ENCODE assay signal across 12 cellular contexts in the genomic region with DNA sequence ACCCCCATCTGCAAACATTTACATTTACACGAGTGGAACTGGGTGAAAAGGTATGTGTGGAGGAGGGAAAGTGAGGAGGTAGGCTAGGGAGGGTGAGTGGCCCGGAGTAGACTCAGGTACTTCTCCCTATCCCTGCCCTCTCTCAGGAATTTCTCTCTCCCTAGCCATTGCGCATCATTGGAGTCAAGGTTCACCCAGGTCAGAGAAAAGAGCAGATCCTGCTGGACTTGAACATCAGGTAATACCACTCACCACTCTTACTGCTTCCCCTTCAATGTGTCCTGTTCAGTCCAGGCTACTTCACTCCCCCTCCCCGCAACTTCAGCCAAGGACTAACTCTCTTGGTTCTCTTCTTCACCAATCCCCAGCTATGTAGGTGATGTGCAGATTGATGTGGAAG. TPM values are rescaled to one million over a fixed set of nuclear protein-coding genes. Genes with fewer than 3 reads are reported as not detected.
A peak's percentile ranks its signal among the peaks of the same experiment; 100 is the strongest.
DNase-seq lines count a peak whose midpoint lies in the region; ATAC-seq and TF ChIP-seq lines count a peak whose summit lies in the region.
"Had no signal": no experiment of that assay in that cellular context is flagged by ENCODE, and none has a peak within 500 bp of the region (broad histone marks: within the 10 kb centered on the region; RNA-seq: fewer than 3 reads in every experiment).

No MANE protein-coding gene starts in this region.

- peak overlapping the region in 1 of 2 donors; percentile 9 for H3K9ac ChIP-seq in colonic mucosa (ENCODE audit: low read depth in 2 of 2, low read length in 2 of 2)

- POLR2A ChIA-PET in activated B cell treated with CpG ODN at 0.5 μM for 24 hours (lab: Charles Lee), result interaction anchor here (1.3 to 5.8 kb wide), 3 partner anchors 18 to 27 kb away, joined by 3 to 80 read pairs (median 67); partner anchors contain the start of genes MYL6 and MYL6B

- H3K36me3 ChIP-seq in colonic mucosa, result peaks cover 5% of the 10 kb centered on the region

- intact Hi-C loops in activated B cell treated with CpG ODN at 0.5 μM for 24 hours (cut with micrococcal nuclease), result no loop called here
- intact Hi-C loops in colonic mucosa (cut with DNase I), result no loop called here

- H3K27ac Mint-ChIP-seq in activated B cell treated with CpG ODN at 0.5 μM for 24 hours, result peak overlapping the region; percentile 98
- no peak overlapping the region for H3K27ac Mint-ChIP-seq in glutamatergic neuron (ENCODE audit: unreplicated experiment)

- ATAC-seq in activated T-cell treated with anti-CD3 and anti-CD28 coated beads, Interleukin-2, amount 50 U/mL, for 4 hours, result no peak
- ATAC-seq in activated B cell treated with CpG ODN at 0.5 μM for 24 hours (ENCODE audit: low read depth), result no peak
- ATAC-seq in HG02852 (IDR thresholded peaks at IDR 0.05; ENCODE audit: unreplicated experiment), result no peak
- ATAC-seq: left cardiac atrium had no signal

- DNase-seq in activated T-cell treated with anti-CD3 and anti-CD28 coated beads, Interleukin-2, amount 50 U/mL, for 4 hours, result no peak
- DNase-seq in activated T-cell treated with anti-CD3 and anti-CD28 coated beads for 4 hours (no peak), activated B cell treated with CpG ODN at 0.5 μM for 24 hours (no peak), glutamatergic neuron (no peak), colonic mucosa (no peak), GOT3 (lab: John Stamatoyannopoulos, UW) (no peak)
- DNase-seq: activated CD8-positive, alpha-beta memory T cell treated with anti-CD3 and anti-CD28 coated beads, Interleukin-2, amount 50 U/mL, for 48 hours; left cardiac atrium; NCI-H1105 treated with DMSO at 0.1 percent for 48 hours; NCI-H345 had no signal

- peaks cover 14% of the 10 kb centered on the region for H3K4me1 ChIP-seq in colonic mucosa

- no peaks in the 10 kb centered on the region for H3K9me3 ChIP-seq in colonic mucosa

- no peaks in the 10 kb centered on the region for H3K27me3 ChIP-seq in colonic mucosa

- H3K4me3 ChIP-seq in colonic mucosa, result no peak overlapping the region

- peaks cover 64% of the 10 kb centered on the region for H3K4me1 Mint-ChIP-seq in activated T-cell treated with anti-CD3 and anti-CD28 coated beads, Interleukin-2, amount 50 U/mL, for 4 hours (ENCODE audit: low read depth)
- H3K4me1 Mint-ChIP-seq in activated B cell treated with CpG ODN at 0.5 μM for 24 hours, result peaks cover 55% of the 10 kb centered on the region
- peaks cover 15% of the 10 kb centered on the region for H3K4me1 Mint-ChIP-seq in glutamatergic neuron (ENCODE audit: low read depth, unreplicated experiment)

- H3K36me3 Mint-ChIP-seq in activated T-cell treated with anti-CD3 and anti-CD28 coated beads, Interleukin-2, amount 50 U/mL, for 4 hours (ENCODE audit: insufficient read depth), result peaks cover 33% of the 10 kb centered on the region
- H3K36me3 Mint-ChIP-seq in activated B cell treated with CpG ODN at 0.5 μM for 24 hours (ENCODE audit: low read depth) (peaks cover 59% of the 10 kb centered on the region), glutamatergic neuron (ENCODE audit: unreplicated experiment) (peaks cover under 1% of the 10 kb centered on the region)

- TF ChIP-seq CTCF in activated B cell treated with CpG ODN at 0.5 μM for 24 hours (IDR thresholded peaks at IDR 0.05) (no peak), glutamatergic neuron (IDR thresholded peaks at IDR 0.05; ENCODE audit: partially characterized antibody, unreplicated experiment) (no peak), colonic mucosa (IDR thresholded peaks at IDR 0.05) (no peak)

- peak overlapping the region; percentile 95 for H3K4me3 Mint-ChIP-seq in activated T-cell treated with anti-CD3 and anti-CD28 coated beads, Interleukin-2, amount 50 U/mL, for 4 hours
- H3K4me3 Mint-ChIP-seq in activated B cell treated with CpG ODN at 0.5 μM for 24 hours (no peak overlapping the region), glutamatergic neuron (ENCODE audit: unreplicated experiment) (peak overlapping the region; percentile 99)

- H3K9me3 Mint-ChIP-seq in activated T-cell treated with anti-CD3 and anti-CD28 coated beads, Interleukin-2, amount 50 U/mL, for 4 hours, result no peaks in the 10 kb centered on the region
- no peaks in the 10 kb centered on the region for H3K9me3 Mint-ChIP-seq in activated B cell treated with CpG ODN at 0.5 μM for 24 hours
- peaks cover 12% of the 10 kb centered on the region for H3K9me3 Mint-ChIP-seq in glutamatergic neuron (ENCODE audit: unreplicated experiment)

- CTCF ChIA-PET in activated B cell treated with CpG ODN at 0.5 μM for 24 hours (lab: Charles Lee), result interaction anchor here (2.0 kb wide), 1 partner anchor 62 kb away, joined by 4 read pairs; no protein-coding TSS in a partner anchor

- H3K27me3 Mint-ChIP-seq in activated T-cell treated with anti-CD3 and anti-CD28 coated beads, Interleukin-2, amount 50 U/mL, for 4 hours (ENCODE audit: low read depth), result no peaks in the 10 kb centered on the region
- H3K27me3 Mint-ChIP-seq in activated B cell treated with CpG ODN at 0.5 μM for 24 hours (no peaks in the 10 kb centered on the region), glutamatergic neuron (ENCODE audit: unreplicated experiment) (peaks cover 15% of the 10 kb centered on the region)

- H3K27ac ChIP-seq in temporal lobe (ENCODE audit: low read depth, low read length), result peak overlapping the region; percentile 14
- no peak overlapping the region for H3K27ac ChIP-seq in colonic mucosa

RNA-seq across cellular contexts. Expression of gene ESYT1, which starts 2.8 kb away (rescaled TPM):
- 100 to 1,000 TPM in 2 of 3 donors, 10 to 100 TPM in 1; 95.9 to 113 (median 106) TPM for total RNA-seq in activated T-cell treated with anti-CD3 and anti-CD28 coated beads, Interleukin-2, amount 50 U/mL, for 4 hours
- total RNA-seq in activated B cell treated with CpG ODN at 0.5 μM for 24 hours, result 120 and 137 TPM in 2 replicates
- total RNA-seq in glutamatergic neuron (ENCODE audit: unreplicated experiment), result 144 TPM
- 19.2 TPM for total RNA-seq in temporal lobe
- total RNA-seq in colonic mucosa, result 10 to 100 TPM; 63.9 to 72.8 TPM

RNA-seq across cellular contexts. Expression of gene ZC3H10, which starts 12.8 kb away (rescaled TPM):
- 1 to 10 TPM; 7.4 to 8.3 (median 8.2) TPM for total RNA-seq in activated T-cell treated with anti-CD3 and anti-CD28 coated beads, Interleukin-2, amount 50 U/mL, for 4 hours
- total RNA-seq in activated B cell treated with CpG ODN at 0.5 μM for 24 hours, result 15.4 and 17.1 TPM in 2 replicates
- total RNA-seq in glutamatergic neuron (ENCODE audit: unreplicated experiment), result 11.1 TPM
- total RNA-seq in temporal lobe, result 3.9 TPM
- total RNA-seq in colonic mucosa, result 1 to 10 TPM; 3.5 to 6.1 TPM

RNA-seq across cellular contexts. Expression of gene RPL41, which starts 14.4 kb away (rescaled TPM):
- total RNA-seq in activated T-cell treated with anti-CD3 and anti-CD28 coated beads, Interleukin-2, amount 50 U/mL, for 4 hours, result 1,000 to 10,000 TPM; 3,827 to 4,080 (median 3,837) TPM
- total RNA-seq in activated B cell treated with CpG ODN at 0.5 μM for 24 hours (5,829 and 6,631 TPM in 2 replicates), glutamatergic neuron (ENCODE audit: unreplicated experiment) (1,433 TPM), temporal lobe (1,459 TPM), colonic mucosa (1,000 to 10,000 TPM; 3,248 to 3,669 TPM)

RNA-seq across cellular contexts. Expression of gene MYL6B, which starts 21.5 kb away (rescaled TPM):
- total RNA-seq in activated T-cell treated with anti-CD3 and anti-CD28 coated beads, Interleukin-2, amount 50 U/mL, for 4 hours, result 10 to 100 TPM; 30.3 to 34.5 (median 30.8) TPM
- total RNA-seq in activated B cell treated with CpG ODN at 0.5 μM for 24 hours (25.2 and 36.2 TPM in 2 replicates), glutamatergic neuron (ENCODE audit: unreplicated experiment) (232 TPM), temporal lobe (79.4 TPM), colonic mucosa (10 to 100 TPM; 18.6 to 19.1 TPM)

RNA-seq across cellular contexts. Expression of gene PA2G4, which starts 26.5 kb away (rescaled TPM):
- total RNA-seq in activated T-cell treated with anti-CD3 and anti-CD28 coated beads, Interleukin-2, amount 50 U/mL, for 4 hours, result 100 to 1,000 TPM; 538 to 590 (median 573) TPM
- 137 and 155 TPM in 2 replicates for total RNA-seq in activated B cell treated with CpG ODN at 0.5 μM for 24 hours
- total RNA-seq in glutamatergic neuron (ENCODE audit: unreplicated experiment), result 86.5 TPM
- total RNA-seq in temporal lobe, result 68.8 TPM
- 100 to 1,000 TPM in 1 of 2 donors, 10 to 100 TPM in 1; 69.6 to 155 TPM for total RNA-seq in colonic mucosa
